Comparison of ENCODE assay signal across 28 cellular contexts in genomic region chr1:219281834-219282233, GRCh38.
"Had no signal": no experiment of that assay in that cellular context is flagged by ENCODE, and none has a peak within 500 bp of the region (broad histone marks: within the 10 kb centered on the region; RNA-seq: fewer than 3 reads in every experiment).

No MANE protein-coding gene starts in this region.

- H3K27me3 ChIP-seq: brain microvascular endothelial cell, dorsolateral prefrontal cortex, foreskin keratinocyte, gastrocnemius medialis, heart left ventricle had no signal

- H3K4me3 ChIP-seq: coronary artery, dorsolateral prefrontal cortex, gastrocnemius medialis, heart left ventricle had no signal

- H3K9me3 ChIP-seq: gastrocnemius medialis, heart left ventricle had no signal

- ATAC-seq: activated CD4-positive, alpha-beta T cell treated with anti-CD3 and anti-CD28 coated beads for 36 hours; activated CD8-positive, alpha-beta memory T cell treated with anti-CD3 and anti-CD28 coated beads, Interleukin-2, amount 10 ng/mL, durations not matched to agents 7 days and 5 days; activated CD8-positive, alpha-beta T cell treated with anti-CD3 and anti-CD28 coated beads, Interleukin-2, amount 10 ng/mL, durations not matched to agents 7 days and 5 days; activated naive CD4-positive, alpha-beta T cell treated with anti-CD3 and anti-CD28 coated beads, Interleukin-2, amount 50 U/mL, for 72 hours; activated T-cell treated with anti-CD3 and anti-CD28 coated beads, Interleukin-2, amount 50 U/mL, for 72 hours; esophagus mucosa; foreskin keratinocyte; gastrocnemius medialis; heart left ventricle had no signal

- DNase-seq: activated CD4-positive, alpha-beta memory T cell treated with anti-CD3 and anti-CD28 coated beads for 36 hours; activated CD4-positive, alpha-beta T cell treated with anti-CD3 and anti-CD28 coated beads for 36 hours; activated CD4-positive, alpha-beta T cell treated with anti-CD3 and anti-CD28 coated beads, Interleukin-2, amount 10 ng/mL, durations not matched to agents 24 days and 14 days; activated CD4-positive, CD25-positive, alpha-beta regulatory T cell; activated CD4-positive, CD25-positive, alpha-beta regulatory T cell treated with anti-CD3 and anti-CD28 coated beads, Interleukin-2, amount 50 U/mL, for 72 hours; activated CD8-positive, alpha-beta memory T cell treated with anti-CD3 and anti-CD28 coated beads, Interleukin-2, amount 10 ng/mL, durations not matched to agents 7 days and 5 days; activated CD8-positive, alpha-beta memory T cell treated with anti-CD3 and anti-CD28 coated beads, Interleukin-2, amount 50 U/mL, for 4 hours; activated CD8-positive, alpha-beta T cell treated with anti-CD3 and anti-CD28 coated beads, Interleukin-2, amount 10 ng/mL, durations not matched to agents 7 days and 5 days; activated gamma-delta T cell; activated naive CD4-positive, alpha-beta T cell; activated naive CD4-positive, alpha-beta T cell treated with anti-CD3 and anti-CD28 coated beads, Interleukin-2, amount 10 ng/mL, durations not matched to agents 7 days and 5 days; activated naive CD8-positive, alpha-beta T cell treated with anti-CD3 and anti-CD28 coated beads, Interleukin-2, amount 10 ng/mL, durations not matched to agents 7 days and 5 days; activated T-cell treated with anti-CD3 and anti-CD28 coated beads, Interleukin-2, amount 50 U/mL, for 1 hour; activated T-cell treated with anti-CD3 and anti-CD28 coated beads, Interleukin-2, amount 50 U/mL, for 72 hours; amniotic stem cell; anterior cingulate cortex; brain microvascular endothelial cell; dorsolateral prefrontal cortex; effector memory CD4-positive, alpha-beta T cell; endodermal cell; foreskin keratinocyte; gastrocnemius medialis; glutamatergic neuron; heart left ventricle; T-helper 2 cell had no signal

- H3K36me3 ChIP-seq: brain microvascular endothelial cell, gastrocnemius medialis had no signal

- H3K27ac ChIP-seq: brain microvascular endothelial cell, coronary artery, dorsolateral prefrontal cortex, foreskin keratinocyte, gastrocnemius medialis, heart left ventricle had no signal

- H3K4me1 ChIP-seq: foreskin keratinocyte, gastrocnemius medialis had no signal
